Comparison of ENCODE assay signal across 1 cellular context in the genomic region with DNA sequence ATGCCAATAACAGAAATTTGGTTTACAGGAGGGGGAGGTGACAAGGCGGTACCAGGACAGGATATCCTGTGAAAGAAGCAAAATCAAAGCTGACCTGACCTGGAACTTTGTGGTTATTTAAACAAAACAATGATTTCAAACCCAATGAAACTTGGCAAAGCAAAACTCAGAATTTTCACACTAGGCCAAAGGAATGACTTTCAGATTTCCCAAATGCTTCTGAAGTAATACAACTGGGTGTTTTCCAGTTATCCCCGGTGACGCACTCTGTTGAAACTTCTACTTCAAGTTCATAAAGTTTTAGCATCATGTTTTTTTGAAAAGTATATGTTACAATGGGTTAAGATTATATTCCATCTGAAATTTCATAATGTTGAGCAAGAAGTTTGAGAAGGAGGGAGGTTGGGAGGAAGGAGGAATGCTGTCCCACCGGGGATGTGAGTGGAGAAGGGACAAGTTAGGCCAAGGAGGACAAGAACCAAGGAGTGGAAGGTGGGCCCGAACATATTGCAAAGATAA.
TF ChIP-seq lines count a peak whose summit lies in the region.

No MANE protein-coding gene starts in this region.

TF ChIP-seq in SK-N-SH, 30 proteins besides CTCF, POLR2A, EP300 and RAD21 (continued from another document):
- no peak for TF ChIP-seq MEF2A (IDR thresholded peaks at IDR 0.05; ENCODE audit: borderline replicate concordance, low read depth)
- TF ChIP-seq, protein P1, sequence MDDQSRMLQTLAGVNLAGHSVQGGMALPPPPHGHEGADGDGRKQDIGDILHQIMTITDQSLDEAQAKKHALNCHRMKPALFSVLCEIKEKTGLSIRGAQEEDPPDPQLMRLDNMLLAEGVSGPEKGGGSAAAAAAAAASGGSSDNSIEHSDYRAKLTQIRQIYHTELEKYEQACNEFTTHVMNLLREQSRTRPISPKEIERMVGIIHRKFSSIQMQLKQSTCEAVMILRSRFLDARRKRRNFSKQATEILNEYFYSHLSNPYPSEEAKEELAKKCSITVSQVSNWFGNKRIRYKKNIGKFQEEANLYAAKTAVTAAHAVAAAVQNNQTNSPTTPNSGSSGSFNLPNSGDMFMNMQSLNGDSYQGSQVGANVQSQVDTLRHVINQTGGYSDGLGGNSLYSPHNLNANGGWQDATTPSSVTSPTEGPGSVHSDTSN (IDR thresholded peaks at IDR 0.05) = no peak
